Comparison of ENCODE assay signal across 19 cellular contexts in genomic region chr5:55584398-55585265, GRCh38.
"Had no signal": no experiment of that assay in that cellular context is flagged by ENCODE, and none has a peak within 500 bp of the region (broad histone marks: within the 10 kb centered on the region; RNA-seq: fewer than 3 reads in every experiment).

No MANE protein-coding gene starts in this region.

- H3K9me3 Mint-ChIP-seq: activated T-helper 2 cell treated with anti-CD3 and anti-CD28 coated beads, Interferon-gamma antibody, Interleukin-2, Interleukin-4, amounts not matched to agents 10 μg/mL and 5 μg/mL and 100 μg/mL, durations not matched to agents 14 hours and 24 hours and 36 hours; naive thymus-derived CD8-positive, alpha-beta T cell; T-helper 2 cell treated with Interferon-gamma antibody and Interleukin-4, amounts not matched to agents 5 μg/mL and 100 μg/mL, for 36 hours had no signal

- H3K27me3 ChIP-seq: colonic mucosa, esophagus squamous epithelium, foreskin keratinocyte, transverse colon had no signal

- H3K36me3 Mint-ChIP-seq: naive thymus-derived CD8-positive, alpha-beta T cell had no signal

- H3K27ac Mint-ChIP-seq: activated naive CD4-positive, alpha-beta T cell treated with anti-CD3 and anti-CD28 coated beads, Interleukin-2, amount 10 ng/mL, durations not matched to agents 7 days and 5 days; activated T-helper 2 cell treated with anti-CD3 and anti-CD28 coated beads, Interferon-gamma antibody, Interleukin-2, Interleukin-4, amounts not matched to agents 10 μg/mL and 5 μg/mL and 100 μg/mL, durations not matched to agents 14 hours and 24 hours and 36 hours; T-helper 2 cell treated with Interferon-gamma antibody and Interleukin-4, amounts not matched to agents 5 μg/mL and 100 μg/mL, for 36 hours had no signal

- H3K36me3 ChIP-seq: colonic mucosa, esophagus squamous epithelium, transverse colon had no signal

- H3K4me3 Mint-ChIP-seq: activated naive CD4-positive, alpha-beta T cell treated with anti-CD3 and anti-CD28 coated beads, Interleukin-2, amount 10 ng/mL, durations not matched to agents 7 days and 5 days; naive thymus-derived CD8-positive, alpha-beta T cell; T-helper 2 cell treated with Interferon-gamma antibody and Interleukin-4, amounts not matched to agents 5 μg/mL and 100 μg/mL, for 36 hours had no signal

- ATAC-seq: foreskin keratinocyte; left colon; naive thymus-derived CD8-positive, alpha-beta T cell had no signal

- H3K27ac ChIP-seq: colonic mucosa, esophagus squamous epithelium, foreskin keratinocyte, transverse colon had no signal

- H3K9me3 ChIP-seq: colonic mucosa, esophagus squamous epithelium, transverse colon had no signal

- H3K4me1 ChIP-seq: colonic mucosa, esophagus squamous epithelium, foreskin keratinocyte, transverse colon had no signal

- H3K4me2 ChIP-seq: smooth muscle cell had no signal

- DNase-seq: activated CD4-positive, CD25-positive, alpha-beta regulatory T cell treated with anti-CD3 and anti-CD28 coated beads, Interleukin-2, amount 50 U/mL, for 72 hours; activated naive CD4-positive, alpha-beta T cell treated with anti-CD3 and anti-CD28 coated beads, Interleukin-2, amount 10 ng/mL, durations not matched to agents 7 days and 5 days; activated T-cell treated with anti-CD3 and anti-CD28 coated beads for 4 hours; central memory CD4-positive, alpha-beta T cell; colonic mucosa; effector CD4-positive, alpha-beta T cell; esophagus squamous epithelium; foreskin keratinocyte; left colon; mammary epithelial cell; naive thymus-derived CD8-positive, alpha-beta T cell; posterior cingulate gyrus; stimulated activated CD4-positive, alpha-beta T cell treated with anti-CD3 and anti-CD28 coated beads, Interleukin-4, amount 100 ng/mL, for 4 hours; stimulated activated CD8-positive, alpha-beta memory T cell treated with anti-CD3 and anti-CD28 coated beads, Interleukin-4, amount 100 ng/mL, for 48 hours; stimulated activated naive CD4-positive, alpha-beta T cell treated with Interleukin-2 at 50 U/mL for 16 hours; transverse colon had no signal

- H3K27me3 Mint-ChIP-seq: activated naive CD4-positive, alpha-beta T cell treated with anti-CD3 and anti-CD28 coated beads, Interleukin-2, amount 10 ng/mL, durations not matched to agents 7 days and 5 days; naive thymus-derived CD8-positive, alpha-beta T cell had no signal

- H3K4me3 ChIP-seq: colonic mucosa, esophagus squamous epithelium, smooth muscle cell, transverse colon had no signal
